Comparison of ENCODE assay signal across 10 cellular contexts in genomic region chr1:160451119-160451858, GRCh38. TPM values are rescaled to one million over a fixed set of nuclear protein-coding genes. Genes with fewer than 3 reads are reported as not detected.
A peak's percentile ranks its signal among the peaks of the same experiment; 100 is the strongest.
DNase-seq lines count a peak whose midpoint lies in the region; ATAC-seq and TF ChIP-seq lines count a peak whose summit lies in the region.
"Had no signal": no experiment of that assay in that cellular context is flagged by ENCODE, and none has a peak within 500 bp of the region (broad histone marks: within the 10 kb centered on the region; RNA-seq: fewer than 3 reads in every experiment).

No MANE protein-coding gene starts in this region.

- POLR2A ChIA-PET in CD4-positive, alpha-beta memory T cell (lab: Charles Lee; ENCODE audit: partially characterized antibody) = interaction anchor here (0.6 to 2.5 kb wide), 20 partner anchors 8 to 665 kb away, joined by 3 to 8 read pairs (median 4); partner anchors contain the start of gene SLAMF6

- peak overlapping the region; percentile 41 to 93 (median 70) for H3K27ac Mint-ChIP-seq in CD4-positive, alpha-beta memory T cell
- H3K27ac Mint-ChIP-seq in activated T-helper 2 cell treated with anti-CD3 and anti-CD28 coated beads, Interferon-gamma antibody, Interleukin-2, Interleukin-4, amounts not matched to agents 10 μg/mL and 5 μg/mL and 100 μg/mL, durations not matched to agents 14 hours and 24 hours and 36 hours = peak overlapping the region; percentile 70

- peak overlapping the region; percentile 50 to 77 (median 68) for H3K4me3 Mint-ChIP-seq in CD4-positive, alpha-beta memory T cell
- peak overlapping the region; percentile 10 for H3K4me3 Mint-ChIP-seq in activated T-helper 2 cell treated with anti-CD3 and anti-CD28 coated beads, Interferon-gamma antibody, Interleukin-2, Interleukin-4, amounts not matched to agents 10 μg/mL and 5 μg/mL and 100 μg/mL, durations not matched to agents 14 hours and 24 hours and 36 hours (ENCODE audit: low read depth)

- H3K9me3 Mint-ChIP-seq in CD4-positive, alpha-beta memory T cell = no peaks in the 10 kb centered on the region
- peaks cover 5% of the 10 kb centered on the region for H3K9me3 Mint-ChIP-seq in activated T-helper 2 cell treated with anti-CD3 and anti-CD28 coated beads, Interferon-gamma antibody, Interleukin-2, Interleukin-4, amounts not matched to agents 10 μg/mL and 5 μg/mL and 100 μg/mL, durations not matched to agents 14 hours and 24 hours and 36 hours

- H3K4me3 ChIP-seq in CD4-positive, alpha-beta memory T cell (ENCODE audit: low read length in 2 of 2) = peak overlapping the region in 1 of 2 donors; percentile 3

- H3K27me3 Mint-ChIP-seq in CD4-positive, alpha-beta memory T cell = no peaks in the 10 kb centered on the region
- H3K27me3 Mint-ChIP-seq in activated T-helper 2 cell treated with anti-CD3 and anti-CD28 coated beads, Interferon-gamma antibody, Interleukin-2, Interleukin-4, amounts not matched to agents 10 μg/mL and 5 μg/mL and 100 μg/mL, durations not matched to agents 14 hours and 24 hours and 36 hours (ENCODE audit: low read depth) = no peaks in the 10 kb centered on the region

- H3K27ac ChIP-seq in CD4-positive, alpha-beta memory T cell (ENCODE audit: low read depth, low read length) = peak overlapping the region; percentile 47

- H3K9me3 ChIP-seq in CD4-positive, alpha-beta memory T cell (ENCODE audit: control insufficient read depth in 1 of 2, low read length in 2 of 2) = no peaks in the 10 kb centered on the region

- in situ Hi-C loops in GM18951 (cut with MboI; ENCODE audit: low sequenced_read_pairs, unreplicated experiment) = no loop called here

- H3K27me3 ChIP-seq in CD4-positive, alpha-beta memory T cell (ENCODE audit: insufficient read depth, low read length) = no peaks in the 10 kb centered on the region

- peaks cover 64 to 86% (median 71%) of the 10 kb centered on the region in 4 donors for H3K4me1 Mint-ChIP-seq in CD4-positive, alpha-beta memory T cell
- peaks cover 52% of the 10 kb centered on the region for H3K4me1 Mint-ChIP-seq in activated T-helper 2 cell treated with anti-CD3 and anti-CD28 coated beads, Interferon-gamma antibody, Interleukin-2, Interleukin-4, amounts not matched to agents 10 μg/mL and 5 μg/mL and 100 μg/mL, durations not matched to agents 14 hours and 24 hours and 36 hours (ENCODE audit: low read depth)

- DNase-seq in CD4-positive, alpha-beta memory T cell = no peak
- DNase-seq in activated T-helper 2 cell treated with anti-CD3 and anti-CD28 coated beads, Interferon-gamma antibody, Interleukin-2, Interleukin-4, amounts not matched to agents 10 μg/mL and 5 μg/mL and 100 μg/mL, durations not matched to agents 14 hours and 24 hours and 36 hours (ENCODE audit: low spot score) = no peak
- no peak for DNase-seq in GM03348 (ENCODE audit: low spot score)
- no peak for DNase-seq in COR-L47 (lab: John Stamatoyannopoulos, UW)
- no peak for DNase-seq in C1 segment of cervical spinal cord (lab: John Stamatoyannopoulos, UW)
- DNase-seq in AML-193 (lab: John Stamatoyannopoulos, UW) = no peak
- DNase-seq: NCI-H526 treated with DMSO at 0.1 percent for 48 hours had no signal

- peaks cover 75% of the 10 kb centered on the region for H3K4me1 ChIP-seq in CD4-positive, alpha-beta memory T cell (ENCODE audit: insufficient read depth, low read length)

- peak; percentile 55 for ATAC-seq in HG02981 (IDR thresholded peaks at IDR 0.05; ENCODE audit: unreplicated experiment)
- ATAC-seq: esophagus mucosa had no signal

- no peaks in the 10 kb centered on the region for H3K36me3 Mint-ChIP-seq in CD4-positive, alpha-beta memory T cell
- no peaks in the 10 kb centered on the region for H3K36me3 Mint-ChIP-seq in activated T-helper 2 cell treated with anti-CD3 and anti-CD28 coated beads, Interferon-gamma antibody, Interleukin-2, Interleukin-4, amounts not matched to agents 10 μg/mL and 5 μg/mL and 100 μg/mL, durations not matched to agents 14 hours and 24 hours and 36 hours (ENCODE audit: low read depth)

- H3K36me3 ChIP-seq in CD4-positive, alpha-beta memory T cell (ENCODE audit: insufficient read depth, low read length) = no peaks in the 10 kb centered on the region

- intact Hi-C loops in CD4-positive, alpha-beta memory T cell (cut with micrococcal nuclease) = no loop called here
- intact Hi-C loops in activated T-helper 2 cell treated with anti-CD3 and anti-CD28 coated beads, Interferon-gamma antibody, Interleukin-2, Interleukin-4, amounts not matched to agents 10 μg/mL and 5 μg/mL and 100 μg/mL, durations not matched to agents 14 hours and 24 hours and 36 hours (cut with micrococcal nuclease) = no loop called here

- peak; percentile 17 for TF ChIP-seq POLR2A in GM18951 (IDR thresholded peaks at IDR 0.05; ENCODE audit: extremely low read depth, insufficient read depth, insufficient read length)

- CTCF ChIA-PET in CD4-positive, alpha-beta memory T cell (lab: Charles Lee; ENCODE audit: partially characterized antibody) = interaction anchor here (0.6 to 1.4 kb wide), 13 partner anchors 8 to 430 kb away, joined by 3 to 8 read pairs (median 4); partner anchors contain the start of gene SLAMF6

RNA-seq across cellular contexts. Expression of gene VANGL2, which starts 50.9 kb away (rescaled TPM):
- total RNA-seq in CD4-positive, alpha-beta memory T cell = not detected
- not detected for polyA plus RNA-seq in CD4-positive, alpha-beta memory T cell
- not detected in 2 replicates for total RNA-seq in activated T-helper 2 cell treated with anti-CD3 and anti-CD28 coated beads, Interferon-gamma antibody, Interleukin-2, Interleukin-4, amounts not matched to agents 10 μg/mL and 5 μg/mL and 100 μg/mL, durations not matched to agents 14 hours and 24 hours and 36 hours
